Comparison of ENCODE assay signal across 30 cellular contexts in the genomic region with DNA sequence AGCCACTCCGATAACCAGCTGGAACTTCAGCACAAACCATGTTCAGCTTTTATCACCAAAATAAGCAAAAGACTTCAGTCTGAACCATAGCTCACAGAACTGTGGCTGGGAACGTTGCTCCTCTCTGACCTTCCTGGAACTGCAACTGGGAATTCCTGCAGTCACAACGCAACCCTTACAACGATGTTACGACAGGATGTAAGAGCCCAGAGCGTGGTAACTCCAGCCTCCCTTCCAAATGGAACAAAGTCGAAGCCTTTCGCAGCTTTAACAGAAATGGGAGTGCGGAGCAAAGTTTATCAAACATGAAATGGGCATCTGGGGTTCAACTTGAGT.
DNase-seq lines count a peak whose midpoint lies in the region; ATAC-seq and TF ChIP-seq lines count a peak whose summit lies in the region.
"Had no signal": no experiment of that assay in that cellular context is flagged by ENCODE, and none has a peak within 500 bp of the region (broad histone marks: within the 10 kb centered on the region; RNA-seq: fewer than 3 reads in every experiment).

No MANE protein-coding gene starts in this region.

- H2BK15ac ChIP-seq in neuronal stem cell (ENCODE audit: low read length), result no peak overlapping the region

- H3K4ac ChIP-seq in neuronal stem cell (ENCODE audit: low read length), result no peak overlapping the region

- TF ChIP-seq CTCF in HEK293 (tag by site-specific recombination; IDR thresholded peaks at IDR 0.05) (no peak), left ventricle myocardium inferior (IDR thresholded peaks at IDR 0.05; ENCODE audit: borderline replicate concordance) (no peak), GM10266 (IDR thresholded peaks at IDR 0.05; ENCODE audit: control insufficient read depth, insufficient read depth, low read depth, missing control alignments) (no peak), progenitor cell of endocrine pancreas (IDR thresholded peaks at IDR 0.05; ENCODE audit: unreplicated experiment) (no peak)

- no peak overlapping the region for H3K14ac ChIP-seq in neuronal stem cell (ENCODE audit: low read length)

- no peak overlapping the region for H3K27ac Mint-ChIP-seq in progenitor cell of endocrine pancreas
- H3K27ac Mint-ChIP-seq: activated T-cell treated with anti-CD3 and anti-CD28 coated beads, Interleukin-2, amount 50 U/mL, for 24 hours; CD4-positive, alpha-beta memory T cell; natural killer cell had no signal

- intact Hi-C loops in left ventricle myocardium inferior (cut with micrococcal nuclease), result no loop called here

- H2AK5ac ChIP-seq in neuronal stem cell (ENCODE audit: low read depth, low read length), result peak overlapping the region; percentile 7

- CTCF ChIA-PET in HEK293 (lab: Yijun Ruan, JAX), result interaction anchor here (0.6 kb wide), 1 partner anchor 8 kb away, joined by 3 read pairs; no protein-coding TSS in a partner anchor

- no peaks in the 10 kb centered on the region for H3K79me1 ChIP-seq in neuronal stem cell (ENCODE audit: low read depth, low read length)

- H3K18ac ChIP-seq in neuronal stem cell (ENCODE audit: low read length), result peak overlapping the region; percentile 21

- no peak overlapping the region for H4K91ac ChIP-seq in neuronal stem cell (ENCODE audit: low read depth, low read length, poor library complexity)

- H3K27me3 Mint-ChIP-seq in progenitor cell of endocrine pancreas, result peaks cover 37% of the 10 kb centered on the region
- H3K27me3 Mint-ChIP-seq: activated T-cell treated with anti-CD3 and anti-CD28 coated beads, Interleukin-2, amount 50 U/mL, for 24 hours; CD4-positive, alpha-beta memory T cell had no signal

- H3K36me3 Mint-ChIP-seq in progenitor cell of endocrine pancreas (ENCODE audit: insufficient read depth), result no peaks in the 10 kb centered on the region
- H3K36me3 Mint-ChIP-seq: CD4-positive, alpha-beta memory T cell; natural killer cell had no signal

- no peak overlapping the region for H2BK120ac ChIP-seq in neuronal stem cell (ENCODE audit: low read depth, low read length)

- H3K36me3 ChIP-seq in HEK293 (ENCODE audit: control insufficient read depth in 2 of 2, insufficient read depth in 1 of 2, low read length in 2 of 2) (no peaks in the 10 kb centered on the region), left ventricle myocardium inferior (no peaks in the 10 kb centered on the region), neuronal stem cell (replicated peaks in 1 of 2; ENCODE audit: control insufficient read depth in 2 of 2, insufficient read depth in 2 of 2, low read length in 2 of 2) (no peaks in the 10 kb centered on the region)
- H3K36me3 ChIP-seq: colonic mucosa, thyroid gland had no signal

- no peak for ATAC-seq in HG02759 (IDR thresholded peaks at IDR 0.05; ENCODE audit: unreplicated experiment)
- no peak for ATAC-seq in HG03045 (IDR thresholded peaks at IDR 0.05; ENCODE audit: unreplicated experiment)
- ATAC-seq: HCT116, natural killer cell, SK-N-SH treated with all-trans-retinoic acid at 6 μM for 48 hours had no signal

- no CpG with 5 or more reads among the region's 9 CpGs for WGBS in neuronal stem cell (ENCODE audit: extremely low coverage in 2 of 2, insufficient read length in 2 of 2, insufficient replicate concordance in 1 of 2), 2 donors

- H3K27me3 ChIP-seq in left ventricle myocardium inferior (ENCODE audit: low read depth) (peaks cover 49% of the 10 kb centered on the region), neuronal stem cell (ENCODE audit: control insufficient read depth in 3 of 3, insufficient read depth in 3 of 3, low read depth in 1 of 3, low read length in 3 of 3) (no peaks in the 10 kb centered on the region)
- H3K27me3 ChIP-seq: colonic mucosa, thyroid gland had no signal

- DNase-seq in caudate nucleus (lab: John Stamatoyannopoulos, UW) (no peak), left ventricle myocardium inferior (no peak), neuronal stem cell (ENCODE audit: low spot score) (no peak), GM10266 (ENCODE audit: extremely low spot score) (no peak), progenitor cell of endocrine pancreas (ENCODE audit: low spot score, unreplicated experiment) (no peak)
- DNase-seq: activated CD4-positive, alpha-beta T cell treated with anti-CD3 and anti-CD28 coated beads for 4 hours; activated CD8-positive, alpha-beta memory T cell treated with anti-CD3 and anti-CD28 coated beads for 24 hours; activated gamma-delta T cell treated with Interleukin-2 at 50 U/mL for 16 hours; activated T-cell treated with anti-CD3 and anti-CD28 coated beads, Interleukin-2, amount 50 U/mL, for 24 hours; CD4-positive, alpha-beta memory T cell; colonic mucosa; effector CD8-positive, alpha-beta T cell; foreskin melanocyte; hippocampal formation; Karpas-422; natural killer cell; NCI-H1436; NCI-H2081 treated with DMSO at 0.1 percent for 48 hours; NCI-H345; NCI-H748 treated with DMSO at 0.1 percent for 48 hours; stimulated activated naive CD4-positive, alpha-beta T cell treated with Interleukin-2 at 50 U/mL for 16 hours; T-helper 2 cell; thyroid gland had no signal

- no peaks in the 10 kb centered on the region for H3K9me3 Mint-ChIP-seq in progenitor cell of endocrine pancreas (ENCODE audit: low read depth)
- H3K9me3 Mint-ChIP-seq: activated T-cell treated with anti-CD3 and anti-CD28 coated beads, Interleukin-2, amount 50 U/mL, for 24 hours; CD4-positive, alpha-beta memory T cell; natural killer cell had no signal

- H2AFZ ChIP-seq in neuronal stem cell (ENCODE audit: low read length), result peak overlapping the region; percentile 7
- H2AFZ ChIP-seq: parathyroid adenoma had no signal

- H3K9ac ChIP-seq in neuronal stem cell (ENCODE audit: low read depth, low read length, poor library complexity), result no peak overlapping the region
- H3K9ac ChIP-seq: parathyroid adenoma had no signal

- H3K27ac ChIP-seq in HEK293 (ENCODE audit: extremely low read depth, low read depth, low read length) (no peak overlapping the region), caudate nucleus (ENCODE audit: low read depth, low read length) (peak overlapping the region; percentile 46), left ventricle myocardium inferior (replicated peaks) (peak overlapping the region; percentile 19), neuronal stem cell (replicated peaks; ENCODE audit: low read length) (no peak overlapping the region)
- H3K27ac ChIP-seq: colonic mucosa, epithelial cell of prostate, parathyroid adenoma, thyroid gland had no signal

- no peak overlapping the region for H3K4me2 ChIP-seq in neuronal stem cell (ENCODE audit: insufficient read depth, low read length, poor library complexity, severe bottlenecking)

- H2BK12ac ChIP-seq in neuronal stem cell (ENCODE audit: low read length), result no peak overlapping the region

- no peak overlapping the region for H4K8ac ChIP-seq in neuronal stem cell (ENCODE audit: low read depth, low read length)

- H3K9me3 ChIP-seq in HEK293 (ENCODE audit: control insufficient read depth, insufficient read depth, low read depth, low read length) (no peaks in the 10 kb centered on the region), left ventricle myocardium inferior (replicated peaks) (no peaks in the 10 kb centered on the region), neuronal stem cell (replicated peaks in 1 of 2; ENCODE audit: control insufficient read depth in 2 of 2, insufficient read depth in 1 of 2, low read depth in 1 of 2, low read length in 2 of 2) (no peaks in the 10 kb centered on the region)
- H3K9me3 ChIP-seq: colonic mucosa, thyroid gland had no signal

- H3K4me3 Mint-ChIP-seq in progenitor cell of endocrine pancreas (ENCODE audit: low read depth), result no peak overlapping the region
- H3K4me3 Mint-ChIP-seq: activated T-cell treated with anti-CD3 and anti-CD28 coated beads, Interleukin-2, amount 50 U/mL, for 24 hours; CD4-positive, alpha-beta memory T cell; natural killer cell had no signal

- H3K4me1 ChIP-seq in HEK293 (ENCODE audit: control insufficient read depth, insufficient read depth, low read length), result no peaks in the 10 kb centered on the region
- H3K4me1 ChIP-seq in left ventricle myocardium inferior, result peaks cover 23% of the 10 kb centered on the region
- peaks cover 4 to 14% of the 10 kb centered on the region in 2 donors for H3K4me1 ChIP-seq in neuronal stem cell (ENCODE audit: control insufficient read depth in 2 of 2, insufficient read depth in 1 of 2, low read depth in 1 of 2, low read length in 2 of 2)
- H3K4me1 ChIP-seq: colonic mucosa, parathyroid adenoma, thyroid gland had no signal

- POLR2A ChIA-PET in HEK293 (lab: Yijun Ruan, JAX), result no interaction called here

- no peaks in the 10 kb centered on the region for H3K4me1 Mint-ChIP-seq in progenitor cell of endocrine pancreas (ENCODE audit: low read depth)
- H3K4me1 Mint-ChIP-seq: CD4-positive, alpha-beta memory T cell; natural killer cell had no signal

- H3K23ac ChIP-seq in neuronal stem cell (ENCODE audit: low read depth, low read length, poor library complexity), result no peak overlapping the region

- no peak overlapping the region for H3K4me3 ChIP-seq in HEK293 (ENCODE audit: low read depth, low read length)
- H3K4me3 ChIP-seq in left ventricle myocardium inferior, result no peak overlapping the region
- H3K4me3 ChIP-seq in neuronal stem cell (ENCODE audit: low read length in 2 of 2), result no peak overlapping the region
- H3K4me3 ChIP-seq: colonic mucosa, thyroid gland had no signal

- no peak overlapping the region for H2BK5ac ChIP-seq in neuronal stem cell (ENCODE audit: low read length)

TF ChIP-seq in HEK293, 187 proteins besides CTCF, POLR2A, EP300 and RAD21:
- TF ChIP-seq ZNF624 (tag by site-specific recombination; IDR thresholded peaks at IDR 0.05) (no peak), ZNF600 (tag by site-specific recombination; IDR thresholded peaks at IDR 0.05) (peak; percentile 38; the same call in 1 of the 2 replicates), ZNF837 (tag by site-specific recombination; IDR thresholded peaks at IDR 0.05) (no peak), ZNF341 (tag by site-specific recombination; IDR thresholded peaks at IDR 0.05; ENCODE audit: low read depth) (peak; percentile 29; the same call in 1 of the 2 replicates), ZNF561 (tag by site-specific recombination; IDR thresholded peaks at IDR 0.05; ENCODE audit: borderline replicate concordance) (no peak), ZNF664 (tag by site-specific recombination; IDR thresholded peaks at IDR 0.05) (no peak)

Comparison
In these comparisons a context has a peak if more than half of its experiments do, and no peak if none do; other contexts are left out.
1. H3K27ac ChIP-seq: peak in caudate nucleus (single experiment) and left ventricle myocardium inferior (single experiment); none in HEK293 (single experiment) and neuronal stem cell (single experiment).